22 cellular contexts compared by ENCODE assay signal in the genomic region with DNA sequence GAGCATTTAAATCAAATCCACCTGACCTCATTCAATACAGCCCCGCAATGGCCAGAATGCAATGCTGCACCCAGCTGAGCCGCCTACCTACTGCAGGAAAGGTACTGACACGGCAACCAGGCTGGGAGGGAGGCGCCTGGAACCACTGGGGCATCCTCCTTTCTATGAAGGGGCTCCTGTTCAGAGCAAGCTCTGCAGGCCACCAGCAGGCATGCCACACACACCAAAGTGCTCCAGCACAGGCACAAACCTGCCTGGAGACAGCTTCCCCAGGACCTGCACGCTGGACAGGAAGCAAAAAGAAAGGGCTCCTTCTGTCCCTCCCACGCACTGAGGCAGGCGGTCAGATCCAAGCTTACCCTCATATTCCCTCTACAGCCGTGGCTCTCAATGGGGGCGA. TPM values are rescaled to one million over a fixed set of nuclear protein-coding genes. Genes with fewer than 3 reads are reported as not detected.
DNase-seq lines count a peak whose midpoint lies in the region; ATAC-seq and TF ChIP-seq lines count a peak whose summit lies in the region.
"Had no signal": no experiment of that assay in that cellular context is flagged by ENCODE, and none has a peak within 500 bp of the region (broad histone marks: within the 10 kb centered on the region; RNA-seq: fewer than 3 reads in every experiment).

No MANE protein-coding gene starts in this region.

- no TSS peak for BruUV-seq in MCF 10A (replicated peaks; lab: Mats Ljungman, UMichigan)

- ATAC-seq in RWPE2 (ENCODE audit: low read depth) (no peak), HG03432 (IDR thresholded peaks at IDR 0.05; ENCODE audit: unreplicated experiment) (no peak)
- ATAC-seq: activated naive CD4-positive, alpha-beta T cell treated with anti-CD3 and anti-CD28 coated beads, Interleukin-2, amount 50 U/mL, for 72 hours; lower lobe of right lung; T-cell had no signal

- no peak for TF ChIP-seq EP300 in suprapubic skin (IDR thresholded peaks at IDR 0.05)

- H3K4me1 ChIP-seq in breast epithelium = peaks cover 6 to 17% of the 10 kb centered on the region in 2 donors
- peaks cover 50% of the 10 kb centered on the region for H3K4me1 ChIP-seq in RWPE2 (ENCODE audit: insufficient read depth, poor library complexity, severe bottlenecking)
- H3K4me1 ChIP-seq in suprapubic skin = peaks cover 81% of the 10 kb centered on the region

- H3K36me3 Mint-ChIP-seq in MCF 10A (ENCODE audit: insufficient read depth, unreplicated experiment) = peaks cover 13% of the 10 kb centered on the region
- H3K36me3 Mint-ChIP-seq: activated naive CD4-positive, alpha-beta T cell treated with anti-CD3 and anti-CD28 coated beads, Interleukin-2, amount 50 U/mL, for 72 hours; naive B cell had no signal

- H3K36me3 ChIP-seq in breast epithelium (no peaks in the 10 kb centered on the region), RWPE2 (ENCODE audit: low read depth) (peaks cover 22% of the 10 kb centered on the region), suprapubic skin (peaks cover 9% of the 10 kb centered on the region)
- H3K36me3 ChIP-seq: transverse colon had no signal

- H3K27me3 Mint-ChIP-seq in MCF 10A (ENCODE audit: insufficient read depth, unreplicated experiment) = no peaks in the 10 kb centered on the region
- H3K27me3 Mint-ChIP-seq: B cell, naive B cell, T-cell had no signal

- no peaks in the 10 kb centered on the region for H3K9me3 ChIP-seq in breast epithelium
- H3K9me3 ChIP-seq in RWPE2 (ENCODE audit: severe bottlenecking) = no peaks in the 10 kb centered on the region
- no peaks in the 10 kb centered on the region for H3K9me3 ChIP-seq in suprapubic skin
- H3K9me3 ChIP-seq: lower lobe of right lung, transverse colon had no signal

- TF ChIP-seq POLR2A in breast epithelium (IDR thresholded peaks at IDR 0.05) = no peak
- TF ChIP-seq POLR2A in suprapubic skin (IDR thresholded peaks at IDR 0.05) = no peak

- no peak overlapping the region for H3K4me3 ChIP-seq in breast epithelium
- no peak overlapping the region for H3K4me3 ChIP-seq in RWPE2 (ENCODE audit: severe bottlenecking)
- no peak overlapping the region for H3K4me3 ChIP-seq in suprapubic skin
- H3K4me3 ChIP-seq: lower lobe of right lung, transverse colon had no signal

- H3K4me1 Mint-ChIP-seq in MCF 10A (ENCODE audit: insufficient read depth, unreplicated experiment) = peaks cover 36% of the 10 kb centered on the region

- 91% methylated on average over 4 of the region's 9 CpGs for WGBS in suprapubic skin

- TF ChIP-seq CTCF in breast epithelium (IDR thresholded peaks at IDR 0.05) = no peak
- TF ChIP-seq CTCF in MCF 10A (IDR thresholded peaks at IDR 0.05; ENCODE audit: unreplicated experiment) = no peak
- TF ChIP-seq CTCF in RWPE2 (IDR thresholded peaks at IDR 0.05; ENCODE audit: poor library complexity, severe bottlenecking) = no peak
- no peak for TF ChIP-seq CTCF in suprapubic skin (IDR thresholded peaks at IDR 0.05)

- POLR2A ChIA-PET in MCF 10A (lab: Yijun Ruan, JAX) = interaction anchor here (0.9 to 7.1 kb wide), 7 partner anchors 11 to 54 kb away, joined by 4 to 77 read pairs (median 22); partner anchors contain the start of genes CTNNBIP1, LZIC and NMNAT1

- H3K27me3 ChIP-seq in breast epithelium = no peaks in the 10 kb centered on the region
- H3K27me3 ChIP-seq in RWPE2 (ENCODE audit: insufficient read depth, poor library complexity, severe bottlenecking) = no peaks in the 10 kb centered on the region
- H3K27me3 ChIP-seq in suprapubic skin = no peaks in the 10 kb centered on the region
- H3K27me3 ChIP-seq: transverse colon had no signal

- no peaks in the 10 kb centered on the region for H3K9me3 Mint-ChIP-seq in MCF 10A (ENCODE audit: unreplicated experiment)
- H3K9me3 Mint-ChIP-seq: activated naive CD4-positive, alpha-beta T cell treated with anti-CD3 and anti-CD28 coated beads, Interleukin-2, amount 50 U/mL, for 72 hours; immature natural killer cell; naive B cell; T-cell had no signal

- no peak overlapping the region for H3K4me3 Mint-ChIP-seq in MCF 10A (ENCODE audit: unreplicated experiment)
- H3K4me3 Mint-ChIP-seq: B cell, immature natural killer cell, T-cell had no signal

- CTCF ChIA-PET in MCF 10A (lab: Yijun Ruan, JAX) = interaction anchor here (0.6 to 1.7 kb wide), 4 partner anchors 25 to 104 kb away, joined by 3 to 5 read pairs (median 3); no protein-coding TSS in a partner anchor

- peak in 1 of 2 donors; percentile 43 for DNase-seq in breast epithelium (ENCODE audit: low spot score in 2 of 2)
- DNase-seq in MCF 10A (ENCODE audit: unreplicated experiment) = no peak
- DNase-seq in RWPE2 (ENCODE audit: low spot score) = no peak
- peak; percentile 39 for DNase-seq in left kidney (ENCODE audit: low read depth, low spot score)
- no peak for DNase-seq in suprapubic skin (ENCODE audit: low spot score in 2 of 2)
- no peak for DNase-seq in stimulated activated CD4-positive, alpha-beta T cell treated with anti-CD3 and anti-CD28 coated beads, Interleukin-2, amount 100 ng/mL, for 24 hours
- DNase-seq in NCI-H128 (lab: John Stamatoyannopoulos, UW; ENCODE audit: unreplicated experiment) = no peak
- DNase-seq: activated CD4-positive, alpha-beta T cell treated with anti-CD3 and anti-CD28 coated beads for 48 hours; EL; immature natural killer cell; lower lobe of right lung; naive B cell; NCI-H187 treated with DMSO at 0.1 percent for 48 hours; NCI-H2227 treated with DMSO at 0.1 percent for 48 hours; NCI-H748 treated with DMSO at 0.1 percent for 48 hours; stimulated activated naive CD4-positive, alpha-beta T cell treated with Interleukin-2 at 50 U/mL for 16 hours; T-cell; transverse colon had no signal

- intact Hi-C loops in breast epithelium (cut with DNase I; ENCODE audit: low total_unique reads) (no loop called here), MCF 10A (cut with micrococcal nuclease) (no loop called here)

- H3K27ac Mint-ChIP-seq in MCF 10A (ENCODE audit: low read depth, unreplicated experiment) = no peak overlapping the region
- H3K27ac Mint-ChIP-seq: activated naive CD4-positive, alpha-beta T cell treated with anti-CD3 and anti-CD28 coated beads, Interleukin-2, amount 50 U/mL, for 72 hours; T-cell had no signal

- H3K27ac ChIP-seq in breast epithelium (peak overlapping the region; percentile 67 to 68), RWPE2 (ENCODE audit: poor library complexity, severe bottlenecking) (peak overlapping the region; percentile 97), suprapubic skin (peak overlapping the region; percentile 94)
- H3K27ac ChIP-seq: 22Rv1 had no signal

RNA-seq across cellular contexts. Expression of gene CTNNBIP1, which starts 21.2 kb away (rescaled TPM):
- total RNA-seq in breast epithelium (10 to 100 TPM; 25.9 to 37.9 (median 29.5) TPM), MCF 10A (2022) (31.3 and 31.4 TPM in 2 replicates), suprapubic skin (100 to 1,000 TPM; 197 to 538 (median 406) TPM)

RNA-seq across cellular contexts. Expression of gene LZIC, which starts 54.3 kb away (rescaled TPM):
- total RNA-seq in breast epithelium (10 to 100 TPM; 22.3 to 29.3 (median 23.7) TPM), MCF 10A (2022) (37.2 and 42.6 TPM in 2 replicates), suprapubic skin (10 to 100 TPM; 19.8 to 33.4 (median 23.5) TPM)

RNA-seq across cellular contexts. Expression of gene NMNAT1, which starts 54.4 kb away (rescaled TPM):
- total RNA-seq in breast epithelium (1 to 10 TPM; 6.6 to 8.3 (median 6.9) TPM), MCF 10A (2022) (10.4 and 14.0 TPM in 2 replicates), suprapubic skin (10 to 100 TPM in 1 of 4 donors, 1 to 10 TPM in 3; 4.7 to 13.7 (median 5.8) TPM)
